In the genomic region with DNA sequence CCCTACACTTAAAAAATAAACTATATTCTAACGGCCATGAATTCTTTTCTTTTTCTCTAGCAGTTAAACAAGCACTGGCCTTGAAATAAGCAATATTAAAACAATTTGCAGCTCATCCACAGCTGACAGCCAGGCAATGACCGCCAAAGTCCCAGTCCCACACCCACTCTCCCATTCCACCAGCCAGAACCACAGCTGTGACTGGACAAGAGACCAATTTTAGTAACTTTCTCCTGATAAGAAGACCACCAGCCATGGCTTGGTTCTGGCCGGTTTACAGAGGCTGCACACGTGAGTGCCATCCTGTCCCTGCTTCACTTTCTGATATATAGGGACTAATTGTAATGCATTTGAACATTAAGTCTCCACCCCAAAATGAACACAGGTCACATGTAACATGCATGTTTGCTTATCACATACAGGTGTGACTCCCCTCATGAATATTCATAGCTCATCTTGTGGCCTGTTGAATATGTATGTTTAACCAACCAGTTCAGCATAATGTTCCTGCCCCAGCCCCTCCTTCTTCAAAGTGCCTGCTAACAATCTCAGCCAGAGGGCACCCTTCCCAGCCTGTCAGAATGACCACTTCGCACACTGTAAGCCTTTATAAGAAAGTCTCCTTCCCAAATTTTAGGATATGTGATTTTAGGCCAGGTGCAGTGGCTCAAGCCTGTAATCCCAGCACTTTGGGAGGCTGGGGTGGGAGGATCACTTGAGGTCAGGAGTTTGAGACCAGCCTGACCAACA, we compare ENCODE assay signal across 1 cellular context.
TF ChIP-seq lines count a peak whose summit lies in the region.

No MANE protein-coding gene starts in this region.

TF ChIP-seq in K562, 482 proteins besides CTCF, POLR2A, EP300 and RAD21 (continued from another document):
- TF ChIP-seq, protein P1, sequence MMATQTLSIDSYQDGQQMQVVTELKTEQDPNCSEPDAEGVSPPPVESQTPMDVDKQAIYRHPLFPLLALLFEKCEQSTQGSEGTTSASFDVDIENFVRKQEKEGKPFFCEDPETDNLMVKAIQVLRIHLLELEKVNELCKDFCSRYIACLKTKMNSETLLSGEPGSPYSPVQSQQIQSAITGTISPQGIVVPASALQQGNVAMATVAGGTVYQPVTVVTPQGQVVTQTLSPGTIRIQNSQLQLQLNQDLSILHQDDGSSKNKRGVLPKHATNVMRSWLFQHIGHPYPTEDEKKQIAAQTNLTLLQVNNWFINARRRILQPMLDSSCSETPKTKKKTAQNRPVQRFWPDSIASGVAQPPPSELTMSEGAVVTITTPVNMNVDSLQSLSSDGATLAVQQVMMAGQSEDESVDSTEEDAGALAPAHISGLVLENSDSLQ (IDR thresholded peaks at IDR 0.05): peak; percentile 18; the same call in 1 of the 2 replicates
- TF ChIP-seq, protein P2, sequence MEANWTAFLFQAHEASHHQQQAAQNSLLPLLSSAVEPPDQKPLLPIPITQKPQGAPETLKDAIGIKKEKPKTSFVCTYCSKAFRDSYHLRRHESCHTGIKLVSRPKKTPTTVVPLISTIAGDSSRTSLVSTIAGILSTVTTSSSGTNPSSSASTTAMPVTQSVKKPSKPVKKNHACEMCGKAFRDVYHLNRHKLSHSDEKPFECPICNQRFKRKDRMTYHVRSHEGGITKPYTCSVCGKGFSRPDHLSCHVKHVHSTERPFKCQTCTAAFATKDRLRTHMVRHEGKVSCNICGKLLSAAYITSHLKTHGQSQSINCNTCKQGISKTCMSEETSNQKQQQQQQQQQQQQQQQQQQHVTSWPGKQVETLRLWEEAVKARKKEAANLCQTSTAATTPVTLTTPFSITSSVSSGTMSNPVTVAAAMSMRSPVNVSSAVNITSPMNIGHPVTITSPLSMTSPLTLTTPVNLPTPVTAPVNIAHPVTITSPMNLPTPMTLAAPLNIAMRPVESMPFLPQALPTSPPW (CRISPR knock-in tag; IDR thresholded peaks at IDR 0.05): peak; percentile 64
- no peak for TF ChIP-seq SNIP1 (IDR thresholded peaks at IDR 0.05; ENCODE audit: low read depth)
- TF ChIP-seq, protein P3, sequence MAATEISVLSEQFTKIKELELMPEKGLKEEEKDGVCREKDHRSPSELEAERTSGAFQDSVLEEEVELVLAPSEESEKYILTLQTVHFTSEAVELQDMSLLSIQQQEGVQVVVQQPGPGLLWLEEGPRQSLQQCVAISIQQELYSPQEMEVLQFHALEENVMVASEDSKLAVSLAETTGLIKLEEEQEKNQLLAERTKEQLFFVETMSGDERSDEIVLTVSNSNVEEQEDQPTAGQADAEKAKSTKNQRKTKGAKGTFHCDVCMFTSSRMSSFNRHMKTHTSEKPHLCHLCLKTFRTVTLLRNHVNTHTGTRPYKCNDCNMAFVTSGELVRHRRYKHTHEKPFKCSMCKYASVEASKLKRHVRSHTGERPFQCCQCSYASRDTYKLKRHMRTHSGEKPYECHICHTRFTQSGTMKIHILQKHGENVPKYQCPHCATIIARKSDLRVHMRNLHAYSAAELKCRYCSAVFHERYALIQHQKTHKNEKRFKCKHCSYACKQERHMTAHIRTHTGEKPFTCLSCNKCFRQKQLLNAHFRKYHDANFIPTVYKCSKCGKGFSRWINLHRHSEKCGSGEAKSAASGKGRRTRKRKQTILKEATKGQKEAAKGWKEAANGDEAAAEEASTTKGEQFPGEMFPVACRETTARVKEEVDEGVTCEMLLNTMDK (IDR thresholded peaks at IDR 0.05; ENCODE audit: borderline replicate concordance, insufficient read depth, low read depth, low read length, poor library complexity, severe bottlenecking): peak; percentile 38
